Comparison of ENCODE assay signal across 9 cellular contexts in the genomic region with DNA sequence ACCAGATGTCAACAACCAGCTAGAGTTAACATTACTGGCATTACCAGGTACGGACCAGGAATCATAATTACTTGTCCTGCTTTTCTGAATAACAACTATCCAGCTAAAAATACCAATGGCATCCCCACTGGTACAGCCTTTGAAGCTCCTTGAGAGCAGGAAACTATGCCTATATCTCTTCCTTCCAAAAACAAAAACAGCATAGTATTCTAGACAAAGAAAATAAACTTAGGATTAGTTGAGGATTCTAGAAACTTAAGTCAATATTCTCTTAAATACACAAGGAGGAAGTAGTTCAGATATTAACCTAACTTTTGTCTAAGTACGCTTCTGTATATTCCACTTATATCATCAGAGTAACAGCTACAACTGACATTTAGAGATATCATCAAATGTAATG. TPM values are rescaled to one million over a fixed set of nuclear protein-coding genes. Genes with fewer than 3 reads are reported as not detected.
DNase-seq lines count a peak whose midpoint lies in the region; ATAC-seq, FAIRE-seq and TF ChIP-seq lines count a peak whose summit lies in the region.
"Had no signal": no experiment of that assay in that cellular context is flagged by ENCODE, and none has a peak within 500 bp of the region (broad histone marks: within the 10 kb centered on the region; RNA-seq: fewer than 3 reads in every experiment).

No MANE protein-coding gene starts in this region.

- dilution Hi-C loops in keratinocyte (cut with MboI; ENCODE audit: extremely low pct_ligation_motif_present, low sequenced_read_pairs), result no loop called here

- ATAC-seq in natural killer cell, result no peak
- no peak for ATAC-seq in natural killer cell treated with Interleukin-12 subunit alpha and Interleukin-12 subunit beta and Interleukin-15 and Interleukin-18, amount 100 ng/mL, for 72 hours
- no peak for ATAC-seq in activated naive CD8-positive, alpha-beta T cell treated with anti-CD3 and anti-CD28 coated beads, Interleukin-2, amount 10 ng/mL, durations not matched to agents 7 days and 5 days (ENCODE audit: low read depth)

- H3K36me3 ChIP-seq in keratinocyte (ENCODE audit: control insufficient read depth in 2 of 2, extremely low read depth in 1 of 2, insufficient read depth in 2 of 2, low read length in 2 of 2), result peaks cover 4 to 8% of the 10 kb centered on the region in 2 experiments

- intact Hi-C loops in natural killer cell (cut with micrococcal nuclease), result no loop called here

- FAIRE-seq in keratinocyte (lab: Jason Lieb, UNC) (no peak), frontal cortex (lab: Jason Lieb, UNC) (no peak)

- no peaks in the 10 kb centered on the region for H3K36me3 Mint-ChIP-seq in natural killer cell
- H3K36me3 Mint-ChIP-seq in natural killer cell treated with Interleukin-12 subunit alpha and Interleukin-12 subunit beta and Interleukin-15 and Interleukin-18, amount 100 ng/mL, for 72 hours, result peaks cover 19% of the 10 kb centered on the region
- peaks cover 31% of the 10 kb centered on the region for H3K36me3 Mint-ChIP-seq in activated naive CD8-positive, alpha-beta T cell treated with anti-CD3 and anti-CD28 coated beads, Interleukin-2, amount 10 ng/mL, durations not matched to agents 7 days and 5 days

- H3K4me3 Mint-ChIP-seq in natural killer cell, result peak overlapping the region; percentile 80
- H3K4me3 Mint-ChIP-seq in natural killer cell treated with Interleukin-12 subunit alpha and Interleukin-12 subunit beta and Interleukin-15 and Interleukin-18, amount 100 ng/mL, for 72 hours, result no peak overlapping the region
- no peak overlapping the region for H3K4me3 Mint-ChIP-seq in activated naive CD8-positive, alpha-beta T cell treated with anti-CD3 and anti-CD28 coated beads, Interleukin-2, amount 10 ng/mL, durations not matched to agents 7 days and 5 days

- DNase-seq in natural killer cell (no peak), keratinocyte (ENCODE audit: low read depth, low spot score) (no peak), AG08395 (ENCODE audit: low spot score) (no peak), activated gamma-delta T cell treated with Interleukin-2 at 50 U/mL for 16 hours (no peak), frontal cortex (ENCODE audit: low spot score in 2 of 2) (no peak)
- no peak for DNase-seq in natural killer cell treated with Interleukin-12 subunit alpha and Interleukin-12 subunit beta and Interleukin-15 and Interleukin-18, amount 100 ng/mL, for 72 hours (ENCODE audit: low spot score)
- DNase-seq in activated naive CD8-positive, alpha-beta T cell treated with anti-CD3 and anti-CD28 coated beads, Interleukin-2, amount 10 ng/mL, durations not matched to agents 7 days and 5 days, result no peak
- DNase-seq in stimulated activated naive CD4-positive, alpha-beta T cell (lab: John Stamatoyannopoulos, UW), result no peak
- DNase-seq: activated naive CD4-positive, alpha-beta T cell treated with Interleukin-2 at 50 U/mL for 16 hours had no signal

- H3K9ac ChIP-seq in keratinocyte (ENCODE audit: control insufficient read depth, extremely low read depth, insufficient read depth, low read length), result peak overlapping the region; percentile 100

- peaks cover 44 to 53% of the 10 kb centered on the region in 2 donors for H3K4me1 Mint-ChIP-seq in natural killer cell
- H3K4me1 Mint-ChIP-seq in natural killer cell treated with Interleukin-12 subunit alpha and Interleukin-12 subunit beta and Interleukin-15 and Interleukin-18, amount 100 ng/mL, for 72 hours (ENCODE audit: low read depth in 2 of 2), result peaks cover 34 to 44% of the 10 kb centered on the region in 2 donors
- peaks cover 40% of the 10 kb centered on the region for H3K4me1 Mint-ChIP-seq in activated naive CD8-positive, alpha-beta T cell treated with anti-CD3 and anti-CD28 coated beads, Interleukin-2, amount 10 ng/mL, durations not matched to agents 7 days and 5 days

- H3K9me3 Mint-ChIP-seq in natural killer cell, result no peaks in the 10 kb centered on the region
- no peaks in the 10 kb centered on the region for H3K9me3 Mint-ChIP-seq in natural killer cell treated with Interleukin-12 subunit alpha and Interleukin-12 subunit beta and Interleukin-15 and Interleukin-18, amount 100 ng/mL, for 72 hours
- H3K9me3 Mint-ChIP-seq in activated naive CD8-positive, alpha-beta T cell treated with anti-CD3 and anti-CD28 coated beads, Interleukin-2, amount 10 ng/mL, durations not matched to agents 7 days and 5 days, result no peaks in the 10 kb centered on the region

- peaks cover 2% of the 10 kb centered on the region for H3K9me1 ChIP-seq in keratinocyte (ENCODE audit: control insufficient read depth, extremely low read depth, insufficient read depth, low read length)

- peak overlapping the region; percentile 47 for H3K27ac ChIP-seq in keratinocyte (ENCODE audit: control insufficient read depth, insufficient read depth, low read length)

- no peaks in the 10 kb centered on the region for H3K9me3 ChIP-seq in keratinocyte (ENCODE audit: control insufficient read depth, low read depth, low read length)

- peaks cover 45% of the 10 kb centered on the region for H4K20me1 ChIP-seq in keratinocyte (ENCODE audit: control insufficient read depth, extremely low read depth, insufficient read depth, low read length)

- no peak overlapping the region for H2AFZ ChIP-seq in keratinocyte (ENCODE audit: control insufficient read depth, low read length)

- peak overlapping the region; percentile 90 for H3K4me2 ChIP-seq in keratinocyte (ENCODE audit: control insufficient read depth, extremely low read depth, insufficient read depth, low read depth, low read length)

- no peak overlapping the region for H3K27ac Mint-ChIP-seq in natural killer cell
- peak overlapping the region in 1 of 2 donors; percentile 73 for H3K27ac Mint-ChIP-seq in natural killer cell treated with Interleukin-12 subunit alpha and Interleukin-12 subunit beta and Interleukin-15 and Interleukin-18, amount 100 ng/mL, for 72 hours
- H3K27ac Mint-ChIP-seq in activated naive CD8-positive, alpha-beta T cell treated with anti-CD3 and anti-CD28 coated beads, Interleukin-2, amount 10 ng/mL, durations not matched to agents 7 days and 5 days, result peak overlapping the region; percentile 54

- peaks cover 92% of the 10 kb centered on the region for H3K79me2 ChIP-seq in keratinocyte (ENCODE audit: control insufficient read depth, insufficient read depth, low read length)

- no peak for TF ChIP-seq CTCF in natural killer cell (IDR thresholded peaks at IDR 0.05)
- TF ChIP-seq CTCF in keratinocyte (optimal IDR thresholded peaks at IDR 0.05 in 1 of 3, IDR thresholded peaks at IDR 0.05 in 1 of 3, conservative IDR thresholded peaks at IDR 0.05 in 1 of 3; ENCODE audit: extremely low read depth in 1 of 3, insufficient read depth in 2 of 3, low read length in 3 of 3), result no peak

- H3K4me1 ChIP-seq in keratinocyte (ENCODE audit: control insufficient read depth, extremely low read depth, insufficient read depth, low read length), result peaks cover 20% of the 10 kb centered on the region

- H3K4me3 ChIP-seq in keratinocyte (ENCODE audit: control insufficient read depth in 2 of 3, extremely low read depth in 1 of 3, insufficient read depth in 2 of 3, low read depth in 1 of 3, low read length in 3 of 3), result peak overlapping the region; percentile 14 to 61 (median 34)

- no peaks in the 10 kb centered on the region for H3K27me3 Mint-ChIP-seq in natural killer cell (ENCODE audit: low read depth in 2 of 2)
- H3K27me3 Mint-ChIP-seq in natural killer cell treated with Interleukin-12 subunit alpha and Interleukin-12 subunit beta and Interleukin-15 and Interleukin-18, amount 100 ng/mL, for 72 hours, result no peaks in the 10 kb centered on the region
- no peaks in the 10 kb centered on the region for H3K27me3 Mint-ChIP-seq in activated naive CD8-positive, alpha-beta T cell treated with anti-CD3 and anti-CD28 coated beads, Interleukin-2, amount 10 ng/mL, durations not matched to agents 7 days and 5 days

- H3K27me3 ChIP-seq in keratinocyte (ENCODE audit: control insufficient read depth, extremely low read depth, insufficient read depth, low read length), result no peaks in the 10 kb centered on the region

- POLR2A ChIA-PET in activated naive CD8-positive, alpha-beta T cell treated with anti-CD3 and anti-CD28 coated beads, Interleukin-2, amount 10 ng/mL, durations not matched to agents 7 days and 5 days (lab: Charles Lee), result interaction anchor here (1.0 to 7.7 kb wide), 2 partner anchors 19 to 29 kb away, joined by 4 to 224 read pairs; partner anchors contain the start of gene DNAJB4

RNA-seq across cellular contexts. Expression of gene FUBP1, which starts 3.0 kb away (rescaled TPM):
- total RNA-seq in natural killer cell (100 to 1,000 TPM; 247 to 285 (median 249) TPM), frontal cortex (345 TPM)
- 100 to 1,000 TPM; 181 to 204 TPM for total RNA-seq in natural killer cell treated with Interleukin-12 subunit alpha and Interleukin-12 subunit beta and Interleukin-15 and Interleukin-18, amount 100 ng/mL, for 72 hours
- total RNA-seq in activated naive CD8-positive, alpha-beta T cell treated with anti-CD3 and anti-CD28 coated beads, Interleukin-2, amount 10 ng/mL, durations not matched to agents 7 days and 5 days, result 100 to 1,000 TPM; 223 to 228 TPM
- 97.2 to 137 TPM (median 112 TPM) in 3 replicates for polyA plus RNA-seq in keratinocyte
- 72.1 TPM for polyA plus RNA-seq in keratinocyte (2011; ENCODE audit: low read depth)
- polyA plus RNA-seq in keratinocyte (2011; cell fraction: cytosol; rRNA removed), result 52.4 and 67.8 TPM in 2 replicates
- polyA plus RNA-seq in keratinocyte (2011; cell fraction: nucleus; rRNA removed), result 145 and 211 TPM in 2 replicates
- 70.7 and 95.3 TPM in 2 replicates for polyA plus RNA-seq in keratinocyte (2012; ENCODE audit: low replicate concordance)
- 68.7 to 119 TPM (median 94.6 TPM) in 3 replicates for polyA minus RNA-seq in keratinocyte
- polyA minus RNA-seq in keratinocyte (2011; cell fraction: cytosol; rRNA and poly(A)+ RNA removed), result 60.6 TPM
- 81.6 and 126 TPM in 2 replicates for polyA minus RNA-seq in keratinocyte (2011; cell fraction: nucleus; rRNA and poly(A)+ RNA removed)

RNA-seq across cellular contexts. Expression of gene DNAJB4, which starts 28.8 kb away (rescaled TPM):
- total RNA-seq in natural killer cell, result 10 to 100 TPM; 26.8 to 30.7 (median 28.2) TPM
- 10 to 100 TPM in 1 of 2 donors, 1 to 10 TPM in 1; 8.9 to 13.2 TPM for total RNA-seq in natural killer cell treated with Interleukin-12 subunit alpha and Interleukin-12 subunit beta and Interleukin-15 and Interleukin-18, amount 100 ng/mL, for 72 hours
- 10 to 100 TPM; 15.2 to 16.4 TPM for total RNA-seq in activated naive CD8-positive, alpha-beta T cell treated with anti-CD3 and anti-CD28 coated beads, Interleukin-2, amount 10 ng/mL, durations not matched to agents 7 days and 5 days
- 17.3 to 30.9 TPM (median 27.5 TPM) in 3 replicates for polyA plus RNA-seq in keratinocyte
- polyA plus RNA-seq in keratinocyte (2011; ENCODE audit: low read depth), result 53.4 TPM
- 21.6 and 32.0 TPM in 2 replicates for polyA plus RNA-seq in keratinocyte (2011; cell fraction: cytosol; rRNA removed)
- polyA plus RNA-seq in keratinocyte (2011; cell fraction: nucleus; rRNA removed), result 39.5 and 52.4 TPM in 2 replicates
- 19.5 and 28.0 TPM in 2 replicates for polyA plus RNA-seq in keratinocyte (2012; ENCODE audit: low replicate concordance)
- 1.9 to 16.2 TPM (median 12.6 TPM) in 3 replicates for polyA minus RNA-seq in keratinocyte
- 20.0 TPM for polyA minus RNA-seq in keratinocyte (2011; cell fraction: cytosol; rRNA and poly(A)+ RNA removed)
- 18.4 and 34.1 TPM in 2 replicates for polyA minus RNA-seq in keratinocyte (2011; cell fraction: nucleus; rRNA and poly(A)+ RNA removed)
- total RNA-seq in frontal cortex, result 30.6 TPM
